28 cellular contexts compared by ENCODE assay signal in genomic region chr5:169767938-169768337, GRCh38.
A peak's percentile ranks its signal among the peaks of the same experiment; 100 is the strongest.
DNase-seq lines count a peak whose midpoint lies in the region; ATAC-seq, FAIRE-seq and TF ChIP-seq lines count a peak whose summit lies in the region.
"Had no signal": no experiment of that assay in that cellular context is flagged by ENCODE, and none has a peak within 500 bp of the region (broad histone marks: within the 10 kb centered on the region; RNA-seq: fewer than 3 reads in every experiment).

No MANE protein-coding gene starts in this region.

- DNase-seq in SK-N-DZ (ENCODE audit: low spot score) (peak; percentile 56), cardiac muscle cell (ENCODE audit: low read depth in 1 of 2, low spot score in 1 of 2) (peak in 1 of 2 donors; percentile 48), pancreas (peak in 5 of 6 donors; percentile 47 to 71 (median 55)), SW480 (ENCODE audit: low spot score) (no peak)
- DNase-seq: activated B cell treated with CpG ODN at 0.5 μM for 24 hours; activated CD4-positive, alpha-beta memory T cell treated with anti-CD3 and anti-CD28 coated beads, Interleukin-2, amount 10 ng/mL, durations not matched to agents 7 days and 5 days; activated naive CD4-positive, alpha-beta T cell; amygdala; CD4-positive, alpha-beta memory T cell; central memory CD4-positive, alpha-beta T cell; DMS79; dorsolateral prefrontal cortex; left colon; MG63; NCI-H1436 treated with DMSO at 0.1 percent for 48 hours; NCI-H2171; NCI-H524 treated with DMSO at 0.1 percent for 48 hours; PC-3; psoas muscle; SIG-M5; stimulated activated naive CD8-positive, alpha-beta T cell treated with anti-CD3 and anti-CD28 coated beads, Interleukin-15, Interleukin-2, amounts not matched to agents 100 U/mL and 50 U/mL, for 24 hours; T-helper 2 cell had no signal

- TF ChIP-seq CTCF in HEK293 (tag by site-specific recombination; IDR thresholded peaks at IDR 0.05) (no peak), cardiac muscle cell (IDR thresholded peaks at IDR 0.05; ENCODE audit: low read depth, low read length) (no peak), pancreas (IDR thresholded peaks at IDR 0.05) (no peak)

- ATAC-seq in pancreas (peak; percentile 81 to 98 (median 92)), HG03378 (IDR thresholded peaks at IDR 0.05; ENCODE audit: unreplicated experiment) (no peak), HG02678 (IDR thresholded peaks at IDR 0.05; ENCODE audit: unreplicated experiment) (no peak)
- ATAC-seq: left colon; PC-3; psoas muscle; stimulated activated naive CD8-positive, alpha-beta T cell treated with anti-CD3 and anti-CD28 coated beads, Interleukin-15, Interleukin-2, amounts not matched to agents 100 U/mL and 50 U/mL, for 24 hours had no signal

- H3K27ac ChIP-seq in HEK293 (ENCODE audit: extremely low read depth, low read depth, low read length) (no peak overlapping the region), cardiac muscle cell (peak overlapping the region; percentile 25), pancreas (no peak overlapping the region)
- H3K27ac ChIP-seq: dorsolateral prefrontal cortex, psoas muscle, skin epidermis, tibial nerve had no signal

- FAIRE-seq in pancreas (lab: Jason Lieb, UNC) = no peak
- FAIRE-seq: frontal cortex had no signal

- POLR2A ChIA-PET in HEK293 (lab: Yijun Ruan, JAX) = no interaction called here

- H3K4me1 ChIP-seq in HEK293 (ENCODE audit: control insufficient read depth, insufficient read depth, low read length) (no peaks in the 10 kb centered on the region), cardiac muscle cell (ENCODE audit: low read depth) (peaks cover 27% of the 10 kb centered on the region), pancreas (peaks cover 0 to 7% (median 3%) of the 10 kb centered on the region in 3 donors)
- H3K4me1 ChIP-seq: psoas muscle had no signal

- H3K4me3 ChIP-seq in HEK293 (ENCODE audit: low read depth, low read length) = no peak overlapping the region
- no peak overlapping the region for H3K4me3 ChIP-seq in cardiac muscle cell
- no peak overlapping the region for H3K4me3 ChIP-seq in pancreas
- H3K4me3 ChIP-seq: dorsolateral prefrontal cortex, MG63, psoas muscle, skin epidermis, tibial nerve had no signal

- H3K36me3 ChIP-seq in HEK293 (ENCODE audit: control insufficient read depth in 2 of 2, insufficient read depth in 1 of 2, low read length in 2 of 2) (no peaks in the 10 kb centered on the region), cardiac muscle cell (no peaks in the 10 kb centered on the region), pancreas (no peaks in the 10 kb centered on the region)
- H3K36me3 ChIP-seq: MG63, tibial nerve had no signal

- CTCF ChIA-PET in HEK293 (lab: Yijun Ruan, JAX) = interaction anchor here (1.1 kb wide), 1 partner anchor 212 kb away, joined by 3 read pairs; the partner anchor contains the start of gene INSYN2B

- H3K27me3 ChIP-seq in cardiac muscle cell = no peaks in the 10 kb centered on the region
- H3K27me3 ChIP-seq in pancreas = no peaks in the 10 kb centered on the region
- H3K27me3 ChIP-seq: dorsolateral prefrontal cortex, MG63, tibial nerve had no signal

- WGBS in pancreas, 2 donors = 19 to 30% methylated on average over 6 of the region's 6 CpGs

- H3K9me3 ChIP-seq in HEK293 (ENCODE audit: control insufficient read depth, insufficient read depth, low read depth, low read length) = no peaks in the 10 kb centered on the region
- no peaks in the 10 kb centered on the region for H3K9me3 ChIP-seq in cardiac muscle cell (ENCODE audit: low read depth)
- H3K9me3 ChIP-seq in pancreas = no peaks in the 10 kb centered on the region
- H3K9me3 ChIP-seq: MG63, psoas muscle, tibial nerve had no signal

- intact Hi-C loops in pancreas (cut with DNase I) = no loop called here

TF ChIP-seq in HEK293, 187 proteins besides CTCF, POLR2A, EP300 and RAD21:
- TF ChIP-seq ZNF610 (tag by site-specific recombination; IDR thresholded peaks at IDR 0.05; ENCODE audit: borderline replicate concordance) (no peak), ZNF140 (tag by site-specific recombination; IDR thresholded peaks at IDR 0.05) (no peak), ZFHX2 (tag by site-specific recombination; conservative IDR thresholded peaks at IDR 0.05) (peak; percentile 19; the same call in 1 of the 2 replicates)
TF ChIP-seq in HEK293: peak in this region for 1.

Comparison
In these comparisons a context has a peak if more than half of its experiments do, and no peak if none do; other contexts are left out.
1. ATAC-seq: peak in pancreas (4 of 4); none in HG03378 (single experiment) and HG02678 (single experiment).